Comparison of ENCODE assay signal across 27 cellular contexts in the genomic region with DNA sequence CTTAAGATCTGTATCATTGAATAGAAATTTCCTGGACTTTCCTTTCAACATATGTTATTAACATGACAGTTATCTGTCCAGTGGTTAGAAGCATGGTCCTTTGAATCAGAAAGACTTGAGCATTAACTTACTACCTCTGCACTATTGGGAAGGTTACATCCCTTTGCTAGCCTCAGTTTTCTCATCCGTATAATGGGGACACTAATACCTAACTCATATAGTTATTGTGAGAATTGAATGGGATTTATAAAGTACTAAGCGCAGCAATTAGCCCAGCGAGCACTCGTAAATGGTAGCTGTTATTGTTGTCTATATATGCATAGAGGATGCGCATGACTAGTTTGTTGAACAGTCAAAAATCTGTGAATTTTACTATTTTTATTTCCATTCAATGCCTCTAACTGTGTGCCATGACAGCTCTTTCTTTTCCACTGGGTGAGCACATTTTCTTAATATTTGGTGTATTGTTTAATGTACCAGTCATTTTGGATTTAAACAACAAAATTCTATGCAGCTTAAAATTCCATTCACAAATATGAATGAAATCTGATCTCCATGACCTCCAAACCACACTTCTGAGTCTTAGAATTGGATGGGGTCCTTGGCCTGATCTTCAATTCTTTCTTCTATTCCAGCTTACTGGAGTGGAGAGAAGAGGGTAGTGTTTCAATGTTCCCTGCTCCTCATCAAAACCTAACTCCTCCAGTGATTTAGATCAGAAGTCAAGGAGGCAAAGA.
"Had no signal": no experiment of that assay in that cellular context is flagged by ENCODE, and none has a peak within 500 bp of the region (broad histone marks: within the 10 kb centered on the region; RNA-seq: fewer than 3 reads in every experiment).

No MANE protein-coding gene starts in this region.

- H3K9ac ChIP-seq: neural progenitor cell had no signal

- H2AFZ ChIP-seq: neural progenitor cell had no signal

- H3K36me3 ChIP-seq: breast epithelium, esophagus squamous epithelium, left ventricle myocardium inferior, neural progenitor cell, ovary, spleen, upper lobe of right lung had no signal

- H3K9me3 ChIP-seq: breast epithelium, esophagus squamous epithelium, left ventricle myocardium inferior, ovary, spleen, upper lobe of right lung had no signal

- FAIRE-seq: endothelial cell of umbilical vein, frontal cortex had no signal

- ATAC-seq: activated CD8-positive, alpha-beta memory T cell treated with anti-CD3 and anti-CD28 coated beads, Interleukin-2, amount 10 ng/mL, durations not matched to agents 7 days and 5 days; activated T-helper 17 cell treated with anti-CD3 and anti-CD28 coated beads, Interleukin-2, amount 50 U/mL, for 72 hours; sciatic nerve; stimulated activated memory B cell treated with anti-CD40 and anti-IgM and Interleukin-4, amounts not matched to agents 10 μg/mL and 1 μg/mL and 100 μg/mL, for 72 hours; T-cell; upper lobe of right lung had no signal

- H3K4me3 ChIP-seq: breast epithelium, esophagus squamous epithelium, left ventricle myocardium inferior, neural progenitor cell, ovary, spleen, upper lobe of right lung had no signal

- H3K4me2 ChIP-seq: neural progenitor cell had no signal

- H3K27me3 ChIP-seq: breast epithelium, esophagus squamous epithelium, neural progenitor cell, ovary, spleen, upper lobe of right lung had no signal

- H3K4me1 ChIP-seq: breast epithelium, esophagus squamous epithelium, neural progenitor cell, spleen had no signal

- DNase-seq: activated CD4-positive, alpha-beta memory T cell treated with anti-CD3 and anti-CD28 coated beads, Interleukin-2, amount 10 ng/mL, durations not matched to agents 7 days and 5 days; activated CD4-positive, alpha-beta T cell treated with anti-CD3 and anti-CD28 coated beads for 48 hours; activated CD4-positive, CD25-positive, alpha-beta regulatory T cell; activated CD8-positive, alpha-beta memory T cell treated with anti-CD3 and anti-CD28 coated beads, Interleukin-2, amount 10 ng/mL, durations not matched to agents 7 days and 5 days; activated naive CD4-positive, alpha-beta T cell; activated naive CD8-positive, alpha-beta T cell treated with anti-CD3 and anti-CD28 coated beads for 36 hours; activated T-cell treated with anti-CD3 and anti-CD28 coated beads, Interleukin-2, amount 50 U/mL, for 1 hour; anterior cingulate cortex; cerebellar nuclear complex; effector memory CD4-positive, alpha-beta T cell; esophagus squamous epithelium; head of caudate nucleus; kidney glomerular epithelial cell; left ventricle myocardium inferior; ovary; spleen; stimulated activated CD4-positive, alpha-beta T cell treated with anti-CD3 and anti-CD28 coated beads, Interleukin-4, amount 100 ng/mL, for 4 hours; T-cell; T-helper 9 cell; upper lobe of right lung had no signal

- H3K27ac ChIP-seq: breast epithelium, left ventricle myocardium inferior, neural progenitor cell, ovary, spleen, upper lobe of right lung had no signal
